ENCODE assay signal across 7 cellular contexts in genomic region chr4:163264934-163265333, GRCh38.
"Had no signal": no experiment of that assay in that cellular context is flagged by ENCODE, and none has a peak within 500 bp of the region (broad histone marks: within the 10 kb centered on the region; RNA-seq: fewer than 3 reads in every experiment).

No MANE protein-coding gene starts in this region.

- H3K36me3 Mint-ChIP-seq: IgD-negative memory B cell had no signal

- H3K4me1 Mint-ChIP-seq: IgD-negative memory B cell had no signal

- H3K9me3 Mint-ChIP-seq: IgD-negative memory B cell had no signal

- H3K9ac ChIP-seq: KMS-11 had no signal

- H3K4me3 Mint-ChIP-seq: IgD-negative memory B cell had no signal

- H3K27ac ChIP-seq: HL-60, KMS-11 had no signal

- DNase-seq: Karpas-422, KBM-7, KG1 had no signal

- FAIRE-seq: HTR-8/SVneo had no signal

- H3K4me2 ChIP-seq: KMS-11 had no signal

- H3K27ac Mint-ChIP-seq: IgD-negative memory B cell had no signal
